In genomic region chr1:215526147-215526845, GRCh38 we compare ENCODE assay signal across 7 cellular contexts. TPM values are rescaled to one million over a fixed set of nuclear protein-coding genes. Genes with fewer than 3 reads are reported as not detected.
DNase-seq lines count a peak whose midpoint lies in the region; ATAC-seq and TF ChIP-seq lines count a peak whose summit lies in the region.

No MANE protein-coding gene starts in this region.

- DNase-seq in GM10266 (ENCODE audit: extremely low spot score) (peak; percentile 15), H7 (peak; percentile 5), NCI-H128 (lab: John Stamatoyannopoulos, UW; ENCODE audit: unreplicated experiment) (peak; percentile 37), SKM-1 treated with dmso at 0.1 percent for 144 hours (lab: John Stamatoyannopoulos, UW; ENCODE audit: unreplicated experiment) (peak; percentile 65), smooth muscle cell (lab: John Stamatoyannopoulos, UW; ENCODE audit: unreplicated experiment) (no peak)
- DNase-seq in activated CD4-positive, alpha-beta T cell treated with anti-CD3 and anti-CD28 coated beads for 1 hour, result no peak

- no peaks in the 10 kb centered on the region for H3K4me1 ChIP-seq in gastroesophageal sphincter
- no peaks in the 10 kb centered on the region for H3K4me1 ChIP-seq in smooth muscle cell (ENCODE audit: low read depth)

- no peak overlapping the region for H3K9ac ChIP-seq in smooth muscle cell (ENCODE audit: low read depth)

- no peaks in the 10 kb centered on the region for H3K79me2 ChIP-seq in smooth muscle cell (ENCODE audit: low read depth)

- no peaks in the 10 kb centered on the region for H4K20me1 ChIP-seq in smooth muscle cell (ENCODE audit: low read depth)

- TF ChIP-seq CTCF in GM10266 (IDR thresholded peaks at IDR 0.05; ENCODE audit: control insufficient read depth, insufficient read depth, low read depth, missing control alignments) (peak; percentile 41), gastroesophageal sphincter (IDR thresholded peaks at IDR 0.05) (peak; percentile 56 to 68 (median 61)), smooth muscle cell (IDR thresholded peaks at IDR 0.05; ENCODE audit: borderline replicate concordance, insufficient read depth, poor library complexity, severe bottlenecking) (peak; percentile 73)

- H3K27me3 ChIP-seq in H7 (ENCODE audit: control insufficient read depth, insufficient read depth, low read length), result no peaks in the 10 kb centered on the region
- no peaks in the 10 kb centered on the region for H3K27me3 ChIP-seq in gastroesophageal sphincter
- peaks cover 7% of the 10 kb centered on the region for H3K27me3 ChIP-seq in smooth muscle cell (ENCODE audit: low read depth)

- no peak overlapping the region for H3K4me2 ChIP-seq in smooth muscle cell

- H3K9me3 ChIP-seq in gastroesophageal sphincter (no peaks in the 10 kb centered on the region), smooth muscle cell (replicated peaks; ENCODE audit: low read depth) (no peaks in the 10 kb centered on the region)

- WGBS in gastroesophageal sphincter (ENCODE audit: low coverage in 1 of 2), 2 donors, result 20 to 34% methylated on average over 5 to 7 of the region's 7 CpGs
- WGBS in smooth muscle cell (ENCODE audit: low lambda C conversion rate), result 38% methylated on average over 7 of the region's 7 CpGs

- no peaks in the 10 kb centered on the region for H3F3A ChIP-seq in smooth muscle cell (ENCODE audit: low read depth)

- H3K36me3 ChIP-seq in H7 (replicated peaks; ENCODE audit: control insufficient read depth, insufficient read depth, low read length), result no peaks in the 10 kb centered on the region
- H3K36me3 ChIP-seq in gastroesophageal sphincter, result no peaks in the 10 kb centered on the region
- no peaks in the 10 kb centered on the region for H3K36me3 ChIP-seq in smooth muscle cell (ENCODE audit: low read depth)

- ATAC-seq in gastroesophageal sphincter, result no peak

- no peak for TF ChIP-seq POLR2A in gastroesophageal sphincter (IDR thresholded peaks at IDR 0.05)

- H2AFZ ChIP-seq in smooth muscle cell (ENCODE audit: low read depth), result no peak overlapping the region

- TF ChIP-seq EP300 in gastroesophageal sphincter (IDR thresholded peaks at IDR 0.05), result no peak

- H3K27ac ChIP-seq in gastroesophageal sphincter (no peak overlapping the region), smooth muscle cell (ENCODE audit: low read depth) (no peak overlapping the region)

- H3K4me3 ChIP-seq in H7 (ENCODE audit: insufficient read depth, low read depth, low read length) (no peak overlapping the region), gastroesophageal sphincter (no peak overlapping the region), smooth muscle cell (no peak overlapping the region)

RNA-seq across cellular contexts. Expression of gene KCTD3, which starts 40.8 kb away (rescaled TPM):
- 67.9 and 74.8 TPM in 2 replicates for total RNA-seq in H7 (2014; rRNA removed; shearing (Covaris generic))
- 10 to 100 TPM; 67.9 to 77.3 (median 73.9) TPM for total RNA-seq in gastroesophageal sphincter
- total RNA-seq in smooth muscle cell, result 33.3 and 39.9 TPM in 2 replicates
- polyA plus RNA-seq in smooth muscle cell, result 15.7 and 17.4 TPM in 2 replicates

Comparison
In these comparisons a context has a peak if more than half of its experiments do, and no peak if none do; other contexts are left out.
1. DNase-seq: peak in GM10266 (single experiment), H7 (single experiment), NCI-H128 (single experiment) and SKM-1 treated with dmso at 0.1 percent for 144 hours (single experiment); none in smooth muscle cell (single experiment) and activated CD4-positive, alpha-beta T cell treated with anti-CD3 and anti-CD28 coated beads for 1 hour (single experiment).
2. Peak in every context shown above with its lines, with median percentiles within 50 percentile points of each other: CTCF ChIP-seq.